8 cellular contexts compared by ENCODE assay signal in the genomic region with DNA sequence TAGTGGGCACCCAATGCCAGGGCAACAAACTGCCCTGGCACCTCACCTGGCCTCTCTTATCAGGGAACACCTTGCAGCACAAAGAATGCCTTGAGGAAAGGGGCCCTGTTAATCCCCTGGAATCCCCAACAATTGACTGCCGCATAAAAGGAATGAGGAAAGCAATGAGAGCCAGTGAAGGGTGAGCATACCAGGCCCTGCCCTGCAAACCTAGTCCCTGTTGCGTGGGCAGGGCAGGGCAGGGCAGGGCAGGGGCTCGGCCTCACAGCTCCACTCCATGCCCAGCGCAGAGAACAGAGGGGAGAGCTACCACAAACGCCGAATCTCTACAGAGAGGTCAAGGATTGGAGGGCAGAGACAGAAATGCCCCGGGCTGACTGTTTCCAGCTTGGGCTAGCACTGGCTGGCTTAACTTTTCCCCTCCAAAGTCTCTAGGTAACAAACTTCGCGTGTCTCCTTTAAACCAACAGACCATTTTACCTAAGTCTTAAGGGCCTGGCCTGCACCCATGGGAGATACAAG. TPM values are rescaled to one million over a fixed set of nuclear protein-coding genes. Genes with fewer than 3 reads are reported as not detected.
DNase-seq lines count a peak whose midpoint lies in the region; FAIRE-seq lines count a peak whose summit lies in the region.

No MANE protein-coding gene starts in this region.

- no peaks in the 10 kb centered on the region for H3K27me3 ChIP-seq in endocrine pancreas (ENCODE audit: control insufficient read depth, insufficient read depth, low read length)
- no peaks in the 10 kb centered on the region for H3K27me3 ChIP-seq in muscle layer of duodenum (ENCODE audit: low read depth, low read length)

- peak; percentile 41 for FAIRE-seq in GM18507 (lab: Jason Lieb, UNC)

- DNase-seq in GM18507 (ENCODE audit: extremely low spot score, insufficient read length, low read depth) (no peak), RPMI8226 (peak; percentile 18), NCI-H2196 treated with DMSO at 0.1 percent for 48 hours (lab: John Stamatoyannopoulos, UW; ENCODE audit: unreplicated experiment) (no peak), NCI-H1930 (lab: John Stamatoyannopoulos, UW) (no peak), SK-N-DZ (ENCODE audit: low spot score) (no peak), NCI-H1417 (lab: John Stamatoyannopoulos, UW) (no peak)

- peak overlapping the region; percentile 47 for H3K9ac ChIP-seq in endocrine pancreas (ENCODE audit: control insufficient read depth, insufficient read depth, low read length)

- H3K9me3 ChIP-seq in endocrine pancreas (ENCODE audit: control insufficient read depth, low read length) (no peaks in the 10 kb centered on the region), muscle layer of duodenum (ENCODE audit: control insufficient read depth in 1 of 2, low read length in 2 of 2) (no peaks in the 10 kb centered on the region)

- peak overlapping the region; percentile 99 for H3K27ac ChIP-seq in muscle layer of duodenum (ENCODE audit: low read length)

- peak overlapping the region; percentile 22 for H3K4me3 ChIP-seq in endocrine pancreas (ENCODE audit: control insufficient read depth, insufficient read depth, low read length)
- peak overlapping the region; percentile 83 to 93 for H3K4me3 ChIP-seq in muscle layer of duodenum (ENCODE audit: low read depth in 1 of 2, low read length in 2 of 2)

- H3K36me3 ChIP-seq in endocrine pancreas (ENCODE audit: control insufficient read depth, insufficient read depth, low read length) = no peaks in the 10 kb centered on the region
- peaks cover 0 to 3% of the 10 kb centered on the region in 2 donors for H3K36me3 ChIP-seq in muscle layer of duodenum (ENCODE audit: control insufficient read depth in 1 of 2, insufficient read depth in 2 of 2, low read length in 2 of 2)

- H3K4me1 ChIP-seq in endocrine pancreas (ENCODE audit: control insufficient read depth, insufficient read depth, low read length) = peaks cover 6% of the 10 kb centered on the region
- H3K4me1 ChIP-seq in muscle layer of duodenum (ENCODE audit: control insufficient read depth in 1 of 2, insufficient read depth in 2 of 2, low read length in 2 of 2) = peaks cover 36 to 61% of the 10 kb centered on the region in 2 donors

RNA-seq across cellular contexts. Expression of gene ANXA11, which starts 1.1 kb away (rescaled TPM):
- polyA plus RNA-seq in SK-N-DZ (2014; cell fraction: cytosol; rRNA removed) = 1.2 and 1.7 TPM in 2 replicates
- 0.92 and 1.2 TPM in 2 replicates for polyA plus RNA-seq in SK-N-DZ (2014; cell fraction: nucleus; rRNA removed)
